ENCODE assay signal across 17 cellular contexts in the genomic region with DNA sequence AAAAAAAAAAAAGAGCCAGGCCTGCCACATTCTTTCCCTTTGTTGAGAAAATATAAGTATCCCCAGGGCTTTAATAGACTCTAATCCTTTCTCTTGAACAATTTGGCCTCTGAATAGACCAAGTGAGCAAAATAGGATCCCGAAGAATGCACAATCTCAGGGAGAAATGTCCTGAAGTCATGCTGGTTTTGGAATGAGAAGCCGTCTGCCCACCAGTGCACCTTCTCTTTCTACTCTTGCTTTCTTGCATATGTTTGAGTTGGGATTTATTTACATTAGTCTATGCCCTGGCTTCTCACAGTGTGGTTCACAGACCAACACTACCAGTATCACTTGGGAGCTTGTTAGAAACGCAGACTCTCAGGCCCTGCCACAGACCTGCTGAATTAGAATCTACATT.
"Had no signal": no experiment of that assay in that cellular context is flagged by ENCODE, and none has a peak within 500 bp of the region (broad histone marks: within the 10 kb centered on the region; RNA-seq: fewer than 3 reads in every experiment).

No MANE protein-coding gene starts in this region.

- H3K79me2 ChIP-seq: parathyroid adenoma had no signal

- H3K9ac ChIP-seq: parathyroid adenoma had no signal

- H3K4me3 Mint-ChIP-seq: natural killer cell had no signal

- H3K9me3 ChIP-seq: colonic mucosa, gastrocnemius medialis, testis, upper lobe of right lung had no signal

- H3K36me3 ChIP-seq: colonic mucosa, gastrocnemius medialis, heart right ventricle, tibial nerve, upper lobe of right lung had no signal

- H3K4me1 Mint-ChIP-seq: natural killer cell had no signal

- H3K4me1 ChIP-seq: colonic mucosa, gastrocnemius medialis, parathyroid adenoma, testis, upper lobe of right lung had no signal

- DNase-seq: caudate nucleus; colonic mucosa; dermis blood vessel endothelial cell; effector CD8-positive, alpha-beta T cell; gastrocnemius medialis; heart right ventricle; hypothalamus; islet precursor cell; mammary epithelial cell; natural killer cell; stimulated activated naive CD8-positive, alpha-beta T cell treated with anti-CD3 and anti-CD28 coated beads, Interleukin-15, Interleukin-2, amounts not matched to agents 100 U/mL and 50 U/mL, for 24 hours; testis; upper lobe of right lung had no signal

- H2AFZ ChIP-seq: parathyroid adenoma had no signal

- H3K36me3 Mint-ChIP-seq: natural killer cell had no signal

- H3K27me3 ChIP-seq: colonic mucosa, gastrocnemius medialis, heart right ventricle, testis, tibial nerve, upper lobe of right lung had no signal

- H3K4me3 ChIP-seq: colonic mucosa, gastrocnemius medialis, heart right ventricle, testis, tibial nerve, upper lobe of right lung had no signal

- H3K9me3 Mint-ChIP-seq: natural killer cell had no signal

- H3K27ac Mint-ChIP-seq: natural killer cell had no signal

- ATAC-seq: gastrocnemius medialis; heart right ventricle; left lobe of liver; natural killer cell; sciatic nerve; stimulated activated naive CD8-positive, alpha-beta T cell treated with anti-CD3 and anti-CD28 coated beads, Interleukin-15, Interleukin-2, amounts not matched to agents 100 U/mL and 50 U/mL, for 24 hours; upper lobe of right lung had no signal

- H3K27ac ChIP-seq: colonic mucosa, gastrocnemius medialis, heart right ventricle, parathyroid adenoma, testis, tibial nerve, upper lobe of right lung had no signal
